In the genomic region with DNA sequence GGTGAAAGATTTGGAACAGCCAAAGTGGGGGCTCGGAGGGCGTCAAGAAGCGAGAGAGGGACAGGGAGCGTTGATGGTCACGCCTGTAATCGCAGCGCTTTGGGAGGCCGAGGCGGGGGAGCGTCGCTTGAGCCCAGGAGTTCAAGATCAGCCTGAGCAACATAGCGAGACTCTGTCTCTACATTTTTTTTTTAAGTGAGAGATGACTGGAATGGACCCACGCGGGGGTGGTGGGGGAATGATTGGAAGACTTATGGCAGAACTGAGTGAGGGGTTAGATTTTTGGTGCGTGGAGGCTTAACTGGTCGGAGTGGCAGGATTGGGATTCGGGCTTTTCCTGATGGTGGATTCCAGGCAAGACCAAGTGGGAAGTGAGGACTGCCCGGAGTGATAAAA, we compare ENCODE assay signal across 8 cellular contexts. TPM values are rescaled to one million over a fixed set of nuclear protein-coding genes. Genes with fewer than 3 reads are reported as not detected.
A peak's percentile ranks its signal among the peaks of the same experiment; 100 is the strongest.
DNase-seq lines count a peak whose midpoint lies in the region; ATAC-seq, FAIRE-seq and TF ChIP-seq lines count a peak whose summit lies in the region.

No MANE protein-coding gene starts in this region.

- peaks cover 43% of the 10 kb centered on the region for H4K20me1 ChIP-seq in astrocyte (ENCODE audit: insufficient read depth, low read length)

- no peaks in the 10 kb centered on the region for H3K9me3 ChIP-seq in astrocyte (ENCODE audit: insufficient read depth, low read depth, low read length)
- no peaks in the 10 kb centered on the region for H3K9me3 ChIP-seq in thymus (ENCODE audit: control insufficient read depth)

- peak overlapping the region; percentile 96 for H3K4me2 ChIP-seq in astrocyte (ENCODE audit: low read length)

- H3K4me3 ChIP-seq in astrocyte (ENCODE audit: insufficient read depth, low read depth, low read length) (peak overlapping the region; percentile 82), thymus (ENCODE audit: low read length) (peak overlapping the region; percentile 71)

- peaks cover 4% of the 10 kb centered on the region for H3K36me3 Mint-ChIP-seq in astrocyte (ENCODE audit: low read depth, unreplicated experiment)

- TF ChIP-seq CTCF in astrocyte (IDR thresholded peaks at IDR 0.05; ENCODE audit: insufficient read depth, low read depth, low read length): no peak

- H3K9me3 Mint-ChIP-seq in astrocyte (ENCODE audit: unreplicated experiment): peaks cover 2% of the 10 kb centered on the region

- peaks cover 45% of the 10 kb centered on the region for H3K79me2 ChIP-seq in astrocyte (ENCODE audit: insufficient read depth, low read length)

- H3K4me1 ChIP-seq in astrocyte (ENCODE audit: insufficient read depth, low read length) (peaks cover 13% of the 10 kb centered on the region), thymus (ENCODE audit: control insufficient read depth, insufficient read depth, low read length) (peaks cover 9% of the 10 kb centered on the region)

- peak overlapping the region; percentile 100 for H3K4me3 Mint-ChIP-seq in astrocyte (ENCODE audit: unreplicated experiment)

- H3K27ac Mint-ChIP-seq in astrocyte (ENCODE audit: unreplicated experiment): peak overlapping the region; percentile 99

- ATAC-seq in Right ventricle myocardium superior (ENCODE audit: poor library complexity): peak; percentile 2
- no peak for ATAC-seq in Right ventricle myocardium inferior
- ATAC-seq in GM18517 (IDR thresholded peaks at IDR 0.05; ENCODE audit: unreplicated experiment): no peak
- ATAC-seq in GM18868 (IDR thresholded peaks at IDR 0.05; ENCODE audit: unreplicated experiment): no peak

- peaks cover 17% of the 10 kb centered on the region for H3K27me3 Mint-ChIP-seq in astrocyte (ENCODE audit: low read depth, unreplicated experiment)

- H3K27me3 ChIP-seq in astrocyte (ENCODE audit: insufficient read depth, low read length): no peaks in the 10 kb centered on the region
- H3K27me3 ChIP-seq in thymus (ENCODE audit: control insufficient read depth, insufficient read depth): no peaks in the 10 kb centered on the region

- 3% methylated on average over 18 of the region's 18 CpGs for WGBS in thymus

- H2AFZ ChIP-seq in astrocyte (ENCODE audit: low read depth, low read length): peak overlapping the region; percentile 92

- DNase-seq in Right ventricle myocardium superior: no peak
- DNase-seq in Right ventricle myocardium inferior (ENCODE audit: missing footprints): no peak
- DNase-seq in astrocyte (ENCODE audit: low read depth): no peak
- DNase-seq in kidney glomerular epithelial cell (lab: John Stamatoyannopoulos, UW): peak; percentile 40
- DNase-seq in superior temporal gyrus (ENCODE audit: extremely low spot score): no peak

- H3K36me3 ChIP-seq in astrocyte (ENCODE audit: insufficient read depth, low read length) (peaks cover 7% of the 10 kb centered on the region), thymus (ENCODE audit: control insufficient read depth, insufficient read depth) (peaks cover 12% of the 10 kb centered on the region)

- intact Hi-C loops in Right ventricle myocardium superior (cut with DNase I) (loop anchor here (2.0 kb wide), 1 partner anchor 40 kb away; a partner anchor contains a TSS), Right ventricle myocardium inferior (cut with DNase I) (loop anchor here (2.0 kb wide), 1 partner anchor 28 kb away; a partner anchor contains a TSS)

- H3K4me1 Mint-ChIP-seq in astrocyte (ENCODE audit: low read depth, unreplicated experiment): peaks cover 8% of the 10 kb centered on the region

- H3K9ac ChIP-seq in astrocyte (ENCODE audit: low read length): peak overlapping the region; percentile 98

- H3K27ac ChIP-seq in astrocyte (ENCODE audit: low read depth, low read length): peak overlapping the region; percentile 92
- H3K27ac ChIP-seq in thymus (ENCODE audit: low read depth): peak overlapping the region; percentile 93

- no peak for FAIRE-seq in astrocyte (lab: Jason Lieb, UNC)

RNA-seq across cellular contexts. Expression of a gene that starts 0.7 kb away (rescaled TPM):
- total RNA-seq in Right ventricle myocardium superior: 299 TPM
- total RNA-seq in Right ventricle myocardium inferior: 280 TPM
- 215 and 218 TPM in 2 replicates for total RNA-seq in astrocyte
- polyA plus RNA-seq in thymus: 64.5 TPM

RNA-seq across cellular contexts. Expression of a gene that starts 12.7 kb away (rescaled TPM):
- 0.27 TPM for total RNA-seq in Right ventricle myocardium superior
- total RNA-seq in Right ventricle myocardium inferior: not detected
- total RNA-seq in astrocyte: 2.1 and 2.8 TPM in 2 replicates
- 0.07 TPM for polyA plus RNA-seq in thymus

RNA-seq across cellular contexts. Expression of a gene that starts 13.4 kb away (rescaled TPM):
- total RNA-seq in Right ventricle myocardium superior: 0.40 TPM
- 0.16 TPM for total RNA-seq in Right ventricle myocardium inferior
- 17.3 and 19.0 TPM in 2 replicates for total RNA-seq in astrocyte
- polyA plus RNA-seq in thymus: 0.27 TPM

RNA-seq across cellular contexts. Expression of a gene that starts 27.8 kb away (rescaled TPM):
- total RNA-seq in Right ventricle myocardium superior (10.5 TPM), Right ventricle myocardium inferior (15.1 TPM), astrocyte (11.9 and 15.0 TPM in 2 replicates)
- polyA plus RNA-seq in thymus: 22.0 TPM

RNA-seq across cellular contexts. Expression of a gene that starts 39.5 kb away (rescaled TPM):
- total RNA-seq in Right ventricle myocardium superior (0.86 TPM), Right ventricle myocardium inferior (0.84 TPM), astrocyte (2.2 and 6.4 TPM in 2 replicates)
- polyA plus RNA-seq in thymus: 5.8 TPM

Comparison
In these comparisons a context has a peak if more than half of its experiments do, and no peak if none do; other contexts are left out.
1. RNA of a gene that starts 13.4 kb away (total RNA-seq): 17.3 to 19.0 TPM in astrocyte; 0.40 TPM in Right ventricle myocardium superior (single experiment) and 0.16 TPM in Right ventricle myocardium inferior (single experiment); every median in the first group is over 10 times any median in the second.